In the genomic region with DNA sequence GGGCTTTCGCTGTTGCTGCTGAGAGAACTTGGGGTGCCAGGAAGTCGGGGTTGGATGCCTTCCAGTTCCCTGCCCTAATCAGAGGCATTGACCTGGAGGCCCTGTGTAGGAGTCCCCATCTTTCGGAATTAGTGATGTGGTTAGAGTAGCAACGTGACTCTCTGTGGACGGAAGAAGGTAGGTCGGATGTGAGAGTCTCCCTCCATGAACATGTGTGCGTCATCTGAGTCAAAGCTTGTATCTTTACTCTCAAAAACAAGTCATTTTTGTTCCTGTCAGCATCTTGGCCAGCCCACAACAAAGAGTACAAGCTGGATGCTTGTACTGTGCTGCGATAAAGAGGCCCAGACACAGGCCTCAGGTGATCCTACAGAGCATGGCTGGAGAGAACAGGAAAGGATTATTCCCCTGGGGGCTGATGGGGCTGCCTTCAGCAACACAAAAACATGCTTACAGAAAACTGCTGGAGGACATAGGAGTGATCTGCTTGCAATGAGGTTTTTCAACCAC, we compare ENCODE assay signal across 9 cellular contexts. TPM values are rescaled to one million over a fixed set of nuclear protein-coding genes. Genes with fewer than 3 reads are reported as not detected.
DNase-seq lines count a peak whose midpoint lies in the region; ATAC-seq, FAIRE-seq and TF ChIP-seq lines count a peak whose summit lies in the region.
"Had no signal": no experiment of that assay in that cellular context is flagged by ENCODE, and none has a peak within 500 bp of the region (broad histone marks: within the 10 kb centered on the region; RNA-seq: fewer than 3 reads in every experiment).

No MANE protein-coding gene starts in this region.

- H3K27ac Mint-ChIP-seq in naive thymus-derived CD4-positive, alpha-beta T cell, result peak overlapping the region; percentile 83 to 99 (median 95)

- peaks cover 0 to 2% (median 0%) of the 10 kb centered on the region in 5 donors for H3K36me3 Mint-ChIP-seq in naive thymus-derived CD4-positive, alpha-beta T cell

- peak overlapping the region; percentile 81 for H3K27ac ChIP-seq in naive thymus-derived CD4-positive, alpha-beta T cell (ENCODE audit: low read depth, low read length)
- H3K27ac ChIP-seq in dorsolateral prefrontal cortex, result no peak overlapping the region

- peaks cover 29 to 78% (median 77%) of the 10 kb centered on the region in 7 donors for H3K4me1 Mint-ChIP-seq in naive thymus-derived CD4-positive, alpha-beta T cell

- H3K4me3 Mint-ChIP-seq in naive thymus-derived CD4-positive, alpha-beta T cell, result peak overlapping the region in 9 of 10 donors; percentile 32 to 71 (median 57)

- intact Hi-C loops in naive thymus-derived CD4-positive, alpha-beta T cell (cut with micrococcal nuclease), result loop anchor here (1.0 to 10.0 kb wide), 14 partner anchors 12 to 522 kb away; a partner anchor contains a TSS
- intact Hi-C loops in dorsolateral prefrontal cortex (cut with DNase I), result no loop called here

- H3K36me3 ChIP-seq in naive thymus-derived CD4-positive, alpha-beta T cell (ENCODE audit: control insufficient read depth in 2 of 3, insufficient read depth in 3 of 3, low read length in 3 of 3), result no peaks in the 10 kb centered on the region

- H3K27me3 Mint-ChIP-seq in naive thymus-derived CD4-positive, alpha-beta T cell, result peaks cover 0 to 44% (median 0%) of the 10 kb centered on the region in 5 donors

- H3K4me1 ChIP-seq in naive thymus-derived CD4-positive, alpha-beta T cell (ENCODE audit: control insufficient read depth in 2 of 2, insufficient read depth in 2 of 2, low read length in 2 of 2), result peaks cover 34 to 41% of the 10 kb centered on the region in 2 donors

- peak; percentile 43 to 78 for DNase-seq in activated CD4-positive, alpha-beta T cell treated with anti-CD3 and anti-CD28 coated beads, Interleukin-2, amount 50 U/mL, for 24 hours (ENCODE audit: low read depth in 1 of 2, low spot score in 1 of 2)
- peak; percentile 42 to 96 (median 93) for DNase-seq in naive thymus-derived CD4-positive, alpha-beta T cell
- no peak for DNase-seq in HTR-8/SVneo (ENCODE audit: insufficient read length, low spot score)
- no peak for DNase-seq in NCI-H1694 (lab: John Stamatoyannopoulos, UW)
- no peak for DNase-seq in NCI-H524 (lab: John Stamatoyannopoulos, UW)
- DNase-seq in dorsolateral prefrontal cortex, result no peak

- no peaks in the 10 kb centered on the region for H3K27me3 ChIP-seq in naive thymus-derived CD4-positive, alpha-beta T cell (ENCODE audit: control insufficient read depth in 2 of 2, insufficient read depth in 2 of 2, low read length in 2 of 2)
- H3K27me3 ChIP-seq in dorsolateral prefrontal cortex, result peaks cover 0 to 16% (median 0%) of the 10 kb centered on the region in 45 donors

- peak; percentile 97 for ATAC-seq in GM19023 (IDR thresholded peaks at IDR 0.05; ENCODE audit: unreplicated experiment)
- peak; percentile 99 for ATAC-seq in HG03066 (IDR thresholded peaks at IDR 0.05; ENCODE audit: low read depth, unreplicated experiment)
- peak; percentile 97 for ATAC-seq in naive thymus-derived CD4-positive, alpha-beta T cell

- no peaks in the 10 kb centered on the region for H3K9me3 ChIP-seq in naive thymus-derived CD4-positive, alpha-beta T cell (ENCODE audit: control insufficient read depth in 2 of 3, low read length in 3 of 3)

- CTCF ChIA-PET in naive thymus-derived CD4-positive, alpha-beta T cell (lab: Charles Lee), result interaction anchor here (0.7 to 11.8 kb wide), 12 partner anchors 19 to 178 kb away, joined by 3 to 329 read pairs (median 5); no protein-coding TSS in a partner anchor

- TF ChIP-seq CTCF in dorsolateral prefrontal cortex (IDR thresholded peaks at IDR 0.05 in 54 of 56, conservative IDR thresholded peaks at IDR 0.05 in 2 of 56; ENCODE audit: low read depth in 1 of 56, partially characterized antibody in 56 of 56), result no peak

- peaks cover 0 to 4% (median 0%) of the 10 kb centered on the region in 11 donors for H3K9me3 Mint-ChIP-seq in naive thymus-derived CD4-positive, alpha-beta T cell

- POLR2A ChIA-PET in naive thymus-derived CD4-positive, alpha-beta T cell (lab: Charles Lee), result interaction anchor here (0.5 to 12.8 kb wide), 28 partner anchors 8 to 196 kb away, joined by 3 to 148 read pairs (median 6); a partner anchor contains a TSS

- no peak overlapping the region for H3K4me3 ChIP-seq in naive thymus-derived CD4-positive, alpha-beta T cell (ENCODE audit: low read length)
- no peak overlapping the region for H3K4me3 ChIP-seq in dorsolateral prefrontal cortex

- FAIRE-seq in HTR-8/SVneo (lab: Jason Lieb, UNC), result no peak

RNA-seq across cellular contexts. Expression of a gene that starts 31.0 kb away (rescaled TPM):
- total RNA-seq in naive thymus-derived CD4-positive, alpha-beta T cell, result 1 to 10 TPM in 2 of 5 experiments, under 1 TPM in 2, not detected in 1; 0.19 to 2.7 (median 0.69) TPM
- not detected for polyA plus RNA-seq in naive thymus-derived CD4-positive, alpha-beta T cell
- total RNA-seq in dorsolateral prefrontal cortex, result 1 to 10 TPM in 25 of 120 experiments, under 1 TPM in 25, not detected in 70; 0.31 to 5.6 (median 1.00) TPM

RNA-seq across cellular contexts. Expression of a gene that starts 32.7 kb away (rescaled TPM):
- not detected for total RNA-seq in naive thymus-derived CD4-positive, alpha-beta T cell
- polyA plus RNA-seq in naive thymus-derived CD4-positive, alpha-beta T cell, result not detected
- not detected for total RNA-seq in dorsolateral prefrontal cortex
- total RNA-seq: subcutaneous adipose tissue had no signal

Comparison
In these comparisons a context has a peak if more than half of its experiments do, and no peak if none do; other contexts are left out.
1. DNase-seq: peak in activated CD4-positive, alpha-beta T cell treated with anti-CD3 and anti-CD28 coated beads, Interleukin-2, amount 50 U/mL, for 24 hours (2 of 2) and naive thymus-derived CD4-positive, alpha-beta T cell (9 of 9); none in HTR-8/SVneo (single experiment), NCI-H1694 (single experiment), NCI-H524 (0 of 2) and dorsolateral prefrontal cortex (0 of 10).
2. intact Hi-C loops: an anchor here in naive thymus-derived CD4-positive, alpha-beta T cell (1.0 to 10.0 kb wide); none called in dorsolateral prefrontal cortex.
3. Peak in every context shown above with its lines, with median percentiles within 50 percentile points of each other: ATAC-seq.